22 cellular contexts compared by ENCODE assay signal in genomic region chrY:9278842-9279241, GRCh38. TPM values are rescaled to one million over a fixed set of nuclear protein-coding genes. Genes with fewer than 3 reads are reported as not detected.
"Had no signal": no experiment of that assay in that cellular context is flagged by ENCODE, and none has a peak within 500 bp of the region (broad histone marks: within the 10 kb centered on the region; RNA-seq: fewer than 3 reads in every experiment).

No MANE protein-coding gene starts in this region.

RNA-seq across cellular contexts. Expression of gene TSPY4, which starts 58.4 kb away (rescaled TPM):
- total RNA-seq: cerebellum; dorsolateral prefrontal cortex; esophagus squamous epithelium; fibroblast of villous mesenchyme; gastrocnemius medialis; glomerular endothelial cell; heart left ventricle; hepatocyte; kidney; left cardiac atrium; left lung; lower leg skin; lung microvascular endothelial cell; mesothelial cell of epicardium; mucosa of descending colon; naive thymus-derived CD8-positive, alpha-beta T cell; osteocyte; prostate gland; right cardiac atrium; sigmoid colon; spleen; urinary bladder had no signal
- polyA plus RNA-seq: heart left ventricle; hepatocyte; naive thymus-derived CD8-positive, alpha-beta T cell; right cardiac atrium; sigmoid colon; spleen; urinary bladder had no signal
